Comparison of ENCODE assay signal across 13 cellular contexts in genomic region chr7:22346383-22347107, GRCh38.
DNase-seq lines count a peak whose midpoint lies in the region; ATAC-seq and TF ChIP-seq lines count a peak whose summit lies in the region.
"Had no signal": no experiment of that assay in that cellular context is flagged by ENCODE, and none has a peak within 500 bp of the region (broad histone marks: within the 10 kb centered on the region; RNA-seq: fewer than 3 reads in every experiment).

No MANE protein-coding gene starts in this region.

- H3K9ac ChIP-seq in MM.1S (ENCODE audit: low read length): no peak overlapping the region

- peaks cover 15% of the 10 kb centered on the region for H3F3A ChIP-seq in MM.1S (ENCODE audit: insufficient read depth, low read length)

- no peaks in the 10 kb centered on the region for H3K9me3 ChIP-seq in MM.1S (replicated peaks; ENCODE audit: insufficient read depth, low read length)

- H3K4me2 ChIP-seq in MM.1S (ENCODE audit: low read depth, low read length): no peak overlapping the region

- H4K20me1 ChIP-seq in MM.1S (ENCODE audit: insufficient read depth, low read length): no peaks in the 10 kb centered on the region

- peaks cover 21% of the 10 kb centered on the region for H3K4me1 ChIP-seq in MM.1S (ENCODE audit: low read length)

- ATAC-seq in HG03378 (IDR thresholded peaks at IDR 0.05; ENCODE audit: unreplicated experiment) (peak; percentile 33), HG02623 (IDR thresholded peaks at IDR 0.05; ENCODE audit: unreplicated experiment) (no peak), HG03520 (IDR thresholded peaks at IDR 0.05; ENCODE audit: unreplicated experiment) (no peak)
- ATAC-seq: stimulated activated effector memory CD8-positive, alpha-beta T cell treated with anti-CD3 and anti-CD28 coated beads, Interleukin-12 subunit alpha, Interleukin-12 subunit beta, amount 100 ng/mL, for 72 hours had no signal

- no peak for TF ChIP-seq CTCF in MM.1S (IDR thresholded peaks at IDR 0.05; ENCODE audit: low read length)

- no peak overlapping the region for H2AFZ ChIP-seq in MM.1S (ENCODE audit: low read length)

- H3K36me3 ChIP-seq in MM.1S (replicated peaks; ENCODE audit: insufficient read depth, low read length): no peaks in the 10 kb centered on the region
- H3K36me3 ChIP-seq: brain microvascular endothelial cell had no signal

- DNase-seq in DMS153 (lab: John Stamatoyannopoulos, UW) (peak; percentile 94), OCI-M1 (lab: John Stamatoyannopoulos, UW) (peak; percentile 32), left kidney (ENCODE audit: low read depth, low spot score) (peak; percentile 24), MM.1S (no peak)
- no peak for DNase-seq in NK-92 treated with Interleukin-12 subunit alpha and Interleukin-12 subunit beta, amount 100 ng/mL, for 24 hours (lab: John Stamatoyannopoulos, UW)
- DNase-seq: activated CD4-positive, alpha-beta T cell treated with anti-CD3 and anti-CD28 coated beads, Interleukin-2, amount 10 ng/mL, durations not matched to agents 24 days and 14 days; brain microvascular endothelial cell; midbrain; stimulated activated CD4-positive, alpha-beta T cell treated with anti-CD3 and anti-CD28 coated beads, Interleukin-1b, Interleukin-23, amount 100 ng/mL, for 48 hours had no signal

- H3K9me2 ChIP-seq in MM.1S (replicated peaks; ENCODE audit: insufficient read depth, low read length): no peaks in the 10 kb centered on the region

- no peak overlapping the region for H3K27ac ChIP-seq in MM.1S (ENCODE audit: low read length)
- H3K27ac ChIP-seq: brain microvascular endothelial cell had no signal

- H3K4me3 ChIP-seq in MM.1S (ENCODE audit: low read length): no peak overlapping the region

- H3K27me3 ChIP-seq in MM.1S (replicated peaks; ENCODE audit: insufficient read depth, low read length): no peaks in the 10 kb centered on the region
- H3K27me3 ChIP-seq: brain microvascular endothelial cell had no signal

- H3K79me2 ChIP-seq in MM.1S (ENCODE audit: low read length): peaks cover 77% of the 10 kb centered on the region

Comparison
In these comparisons a context has a peak if more than half of its experiments do, and no peak if none do; other contexts are left out.
1. DNase-seq: peak in DMS153 (single experiment), OCI-M1 (single experiment) and left kidney (single experiment); none in NK-92 treated with Interleukin-12 subunit alpha and Interleukin-12 subunit beta, amount 100 ng/mL, for 24 hours (single experiment) and MM.1S (single experiment).